2 cellular contexts compared by ENCODE assay signal in the genomic region with DNA sequence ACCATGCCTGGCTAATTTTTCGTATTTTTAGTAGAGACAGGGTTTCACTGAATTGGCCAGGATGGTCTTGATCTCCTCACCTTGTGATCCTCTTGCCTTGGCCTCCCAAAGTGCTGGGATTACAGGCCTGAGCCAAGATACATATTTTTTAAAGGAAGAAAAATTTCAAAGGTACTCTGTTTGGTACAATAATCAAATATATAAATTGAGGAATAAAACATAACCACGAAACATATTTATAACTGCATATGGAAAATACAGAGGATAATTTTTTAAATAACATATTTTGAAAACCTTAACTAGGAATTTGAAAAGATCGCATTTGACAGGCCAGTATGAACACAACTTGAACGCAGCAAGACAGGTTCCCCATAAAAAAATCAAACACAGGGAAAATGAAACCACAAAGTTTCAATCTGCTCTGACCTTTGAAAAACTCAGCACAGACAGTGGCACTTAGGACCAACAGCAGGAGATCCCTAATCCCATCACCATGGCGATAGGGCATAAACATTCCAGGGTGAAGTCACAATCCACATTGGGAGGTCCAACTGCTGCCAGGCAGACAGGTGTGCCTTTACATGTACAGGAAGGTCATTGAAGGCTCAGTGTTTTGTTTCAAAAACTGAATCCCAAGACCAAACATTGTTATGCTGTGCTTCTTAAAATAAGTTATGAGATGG. TPM values are rescaled to one million over a fixed set of nuclear protein-coding genes. Genes with fewer than 3 reads are reported as not detected.
"Had no signal": no experiment of that assay in that cellular context is flagged by ENCODE, and none has a peak within 500 bp of the region (broad histone marks: within the 10 kb centered on the region; RNA-seq: fewer than 3 reads in every experiment).

No MANE protein-coding gene starts in this region.

RNA-seq across cellular contexts. Expression of a gene that starts 45.4 kb away (rescaled TPM):
- total RNA-seq: dermis microvascular lymphatic vessel endothelial cell, lung microvascular endothelial cell had no signal
